Comparison of ENCODE assay signal across 8 cellular contexts in genomic region chr17:63698886-63699637, GRCh38. TPM values are rescaled to one million over a fixed set of nuclear protein-coding genes. Genes with fewer than 3 reads are reported as not detected.
DNase-seq lines count a peak whose midpoint lies in the region; ATAC-seq and TF ChIP-seq lines count a peak whose summit lies in the region.

No MANE protein-coding gene starts in this region.

- CTCF ChIA-PET in CD4-positive, alpha-beta T cell (lab: Charles Lee), result interaction anchor here (0.8 to 10.9 kb wide), 9 partner anchors 8 to 103 kb away, joined by 3 to 169 read pairs (median 4); partner anchors contain the start of genes CCDC47 and DDX42
- CTCF ChIA-PET in activated CD8-positive, alpha-beta T cell treated with anti-CD3 and anti-CD28 coated beads for 36 hours (lab: Charles Lee), result interaction anchor here (1.0 to 3.6 kb wide), 11 partner anchors 9 to 292 kb away, joined by 3 to 28 read pairs (median 5); partner anchors contain the start of genes CCDC47 and DDX42

- 0 to 5% methylated on average over 3 to 44 of the region's 45 CpGs for WGBS in endodermal cell (ENCODE audit: insufficient coverage in 1 of 2, insufficient read length in 1 of 2), 2 experiments

- H3K9me3 ChIP-seq in CD4-positive, alpha-beta T cell (ENCODE audit: control insufficient read depth, low read length), result no peaks in the 10 kb centered on the region
- no peaks in the 10 kb centered on the region for H3K9me3 ChIP-seq in endodermal cell (ENCODE audit: control insufficient read depth, low read length)

- POLR2A ChIA-PET in CD4-positive, alpha-beta T cell (lab: Charles Lee), result interaction anchor here (0.7 to 13.2 kb wide), 29 partner anchors 11 to 807 kb away, joined by 3 to 844 read pairs (median 6); partner anchors contain the start of genes CCDC47, CEP95, DDX42 and DDX5
- POLR2A ChIA-PET in activated CD8-positive, alpha-beta T cell treated with anti-CD3 and anti-CD28 coated beads for 36 hours (lab: Charles Lee), result interaction anchor here (0.6 to 11.3 kb wide), 19 partner anchors 8 to 169 kb away, joined by 3 to 96 read pairs (median 7); partner anchors contain the start of genes CCDC47, DDX42 and MAP3K3
- POLR2A ChIA-PET in naive thymus-derived CD8-positive, alpha-beta T cell (lab: Charles Lee), result interaction anchor here (0.6 to 15.3 kb wide), 25 partner anchors 11 to 807 kb away, joined by 3 to 1071 read pairs (median 9); partner anchors contain the start of genes CCDC47, CEP95, DDX42 and DDX5

- H3K27ac Mint-ChIP-seq in CD4-positive, alpha-beta T cell, result peak overlapping the region; percentile 100
- peak overlapping the region; percentile 94 for H3K27ac Mint-ChIP-seq in activated CD8-positive, alpha-beta T cell treated with anti-CD3 and anti-CD28 coated beads for 36 hours
- peak overlapping the region; percentile 21 for H3K27ac Mint-ChIP-seq in endodermal cell
- peak overlapping the region; percentile 93 to 99 (median 98) for H3K27ac Mint-ChIP-seq in naive thymus-derived CD8-positive, alpha-beta T cell

- TF ChIP-seq POLR2A in NB4 (IDR thresholded peaks at IDR 0.05; ENCODE audit: extremely low read depth, insufficient read length), result no peak

- peak overlapping the region; percentile 30 for H3K9ac ChIP-seq in endodermal cell (ENCODE audit: extremely low read depth, low read length, poor library complexity, severe bottlenecking)

- peaks cover 28% of the 10 kb centered on the region for H3K36me3 ChIP-seq in endodermal cell (ENCODE audit: control insufficient read depth, insufficient read depth, low read length)

- intact Hi-C loops in CD4-positive, alpha-beta T cell (cut with DNase I, micrococcal nuclease), result loop anchor here (1.0 to 5.0 kb wide), 7 partner anchors 11 to 135 kb away; partner anchors contain the start of genes FTSJ3 (in 2 of the 2), PSMC5 (in 2 of the 2), MAP3K3 (in 1 of the 2) and STRADA (in 1 of the 2)
- intact Hi-C loops in activated CD8-positive, alpha-beta T cell treated with anti-CD3 and anti-CD28 coated beads for 36 hours (cut with micrococcal nuclease), result loop anchor here (5.0 kb wide), 2 partner anchors 77 to 133 kb away; partner anchors contain the start of gene MAP3K3

- H3K4me3 ChIP-seq in NB4 (ENCODE audit: low read depth, low read length) (peak overlapping the region; percentile 76), endodermal cell (ENCODE audit: low read length) (peak overlapping the region; percentile 78)

- peak; percentile 28 for ATAC-seq in CD4-positive, alpha-beta T cell (ENCODE audit: poor library complexity)
- ATAC-seq in GM21381 (IDR thresholded peaks at IDR 0.05; ENCODE audit: unreplicated experiment), result peak; percentile 28
- peak; percentile 14 for ATAC-seq in activated CD8-positive, alpha-beta T cell treated with anti-CD3 and anti-CD28 coated beads for 36 hours
- peak; percentile 31 to 47 for ATAC-seq in naive thymus-derived CD8-positive, alpha-beta T cell
- peak; percentile 19 for ATAC-seq in stimulated activated naive CD8-positive, alpha-beta T cell treated with anti-CD3 and anti-CD28 coated beads, Interleukin-15, Interleukin-2, amounts not matched to agents 100 U/mL and 50 U/mL, for 24 hours

- H3K4me1 ChIP-seq in endodermal cell (ENCODE audit: control insufficient read depth, insufficient read depth, low read length), result peaks cover 9% of the 10 kb centered on the region

- H3K4me3 Mint-ChIP-seq in CD4-positive, alpha-beta T cell, result peak overlapping the region; percentile 100
- H3K4me3 Mint-ChIP-seq in activated CD8-positive, alpha-beta T cell treated with anti-CD3 and anti-CD28 coated beads for 36 hours, result peak overlapping the region; percentile 83
- peak overlapping the region; percentile 65 for H3K4me3 Mint-ChIP-seq in endodermal cell
- peak overlapping the region; percentile 95 to 100 (median 98) for H3K4me3 Mint-ChIP-seq in naive thymus-derived CD8-positive, alpha-beta T cell

- peaks cover 83% of the 10 kb centered on the region for H3K36me3 Mint-ChIP-seq in CD4-positive, alpha-beta T cell (ENCODE audit: low read depth)
- peaks cover 49% of the 10 kb centered on the region for H3K36me3 Mint-ChIP-seq in activated CD8-positive, alpha-beta T cell treated with anti-CD3 and anti-CD28 coated beads for 36 hours (ENCODE audit: low read depth)
- peaks cover 18% of the 10 kb centered on the region for H3K36me3 Mint-ChIP-seq in endodermal cell (ENCODE audit: low read depth)
- H3K36me3 Mint-ChIP-seq in naive thymus-derived CD8-positive, alpha-beta T cell, result peaks cover 0 to 54% (median 17%) of the 10 kb centered on the region in 3 donors

- H3K9me3 Mint-ChIP-seq in CD4-positive, alpha-beta T cell, result no peaks in the 10 kb centered on the region
- H3K9me3 Mint-ChIP-seq in activated CD8-positive, alpha-beta T cell treated with anti-CD3 and anti-CD28 coated beads for 36 hours, result no peaks in the 10 kb centered on the region
- H3K9me3 Mint-ChIP-seq in endodermal cell, result no peaks in the 10 kb centered on the region
- peaks cover 0 to 5% (median 0%) of the 10 kb centered on the region in 9 donors for H3K9me3 Mint-ChIP-seq in naive thymus-derived CD8-positive, alpha-beta T cell

- TF ChIP-seq CTCF in CD4-positive, alpha-beta T cell (IDR thresholded peaks at IDR 0.05), result no peak
- TF ChIP-seq CTCF in NB4 (IDR thresholded peaks at IDR 0.05; ENCODE audit: low read depth, low read length), result no peak
- TF ChIP-seq CTCF in activated CD8-positive, alpha-beta T cell treated with anti-CD3 and anti-CD28 coated beads for 36 hours (IDR thresholded peaks at IDR 0.05), result no peak
- TF ChIP-seq CTCF in endodermal cell (conservative IDR thresholded peaks at IDR 0.05), result no peak

- peak; percentile 76 to 95 (median 90) for DNase-seq in CD4-positive, alpha-beta T cell
- peak; percentile 98 for DNase-seq in NB4 (ENCODE audit: low read depth)
- DNase-seq in activated CD8-positive, alpha-beta T cell treated with anti-CD3 and anti-CD28 coated beads for 36 hours, result peak; percentile 94
- peak; percentile 86 for DNase-seq in endodermal cell
- peak; percentile 82 to 98 (median 92) for DNase-seq in naive thymus-derived CD8-positive, alpha-beta T cell
- peak; percentile 88 for DNase-seq in stimulated activated naive CD8-positive, alpha-beta T cell treated with anti-CD3 and anti-CD28 coated beads, Interleukin-15, Interleukin-2, amounts not matched to agents 100 U/mL and 50 U/mL, for 24 hours
- no peak for DNase-seq in cerebellar cortex (ENCODE audit: low spot score)

- peaks cover 5% of the 10 kb centered on the region for H3K27me3 Mint-ChIP-seq in CD4-positive, alpha-beta T cell
- no peaks in the 10 kb centered on the region for H3K27me3 Mint-ChIP-seq in activated CD8-positive, alpha-beta T cell treated with anti-CD3 and anti-CD28 coated beads for 36 hours
- no peaks in the 10 kb centered on the region for H3K27me3 Mint-ChIP-seq in endodermal cell (ENCODE audit: insufficient read depth)
- no peaks in the 10 kb centered on the region for H3K27me3 Mint-ChIP-seq in naive thymus-derived CD8-positive, alpha-beta T cell

- peaks cover 74% of the 10 kb centered on the region for H3K4me1 Mint-ChIP-seq in CD4-positive, alpha-beta T cell (ENCODE audit: low read depth)
- peaks cover 58% of the 10 kb centered on the region for H3K4me1 Mint-ChIP-seq in activated CD8-positive, alpha-beta T cell treated with anti-CD3 and anti-CD28 coated beads for 36 hours (ENCODE audit: low read depth)
- peaks cover 27% of the 10 kb centered on the region for H3K4me1 Mint-ChIP-seq in endodermal cell
- peaks cover 46 to 76% (median 63%) of the 10 kb centered on the region in 4 donors for H3K4me1 Mint-ChIP-seq in naive thymus-derived CD8-positive, alpha-beta T cell

- H3K27me3 ChIP-seq in CD4-positive, alpha-beta T cell (ENCODE audit: control insufficient read depth, insufficient read depth, low read length), result no peaks in the 10 kb centered on the region
- H3K27me3 ChIP-seq in endodermal cell (ENCODE audit: control insufficient read depth, insufficient read depth, low read length, poor library complexity, severe bottlenecking), result no peaks in the 10 kb centered on the region

- H3K27ac ChIP-seq in CD4-positive, alpha-beta T cell (ENCODE audit: low read depth, low read length), result peak overlapping the region; percentile 91
- peak overlapping the region; percentile 44 for H3K27ac ChIP-seq in endodermal cell (ENCODE audit: low read depth, low read length)

RNA-seq across cellular contexts. Expression of gene LIMD2, which starts 0.9 kb away (rescaled TPM):
- 100 to 1,000 TPM; 711 to 727 TPM for total RNA-seq in CD4-positive, alpha-beta T cell
- total RNA-seq in activated CD8-positive, alpha-beta T cell treated with anti-CD3 and anti-CD28 coated beads for 36 hours, result 100 to 1,000 TPM; 143 to 145 TPM
- total RNA-seq in endodermal cell, result 100 to 1,000 TPM in 1 of 2 donors, 10 to 100 TPM in 1; 97.5 to 111 TPM
- 119 TPM for polyA plus RNA-seq in endodermal cell (2013, experiment 1 of 2)
- polyA plus RNA-seq in endodermal cell (2013, experiment 2 of 2), result 115 TPM
- 100 to 1,000 TPM; 936 to 980 TPM for total RNA-seq in naive thymus-derived CD8-positive, alpha-beta T cell
- 100 to 1,000 TPM; 390 to 700 (median 632) TPM for polyA plus RNA-seq in naive thymus-derived CD8-positive, alpha-beta T cell

RNA-seq across cellular contexts. Expression of gene STRADA, which starts 42.5 kb away (rescaled TPM):
- 10 to 100 TPM; 50.9 to 51.0 TPM for total RNA-seq in CD4-positive, alpha-beta T cell
- total RNA-seq in activated CD8-positive, alpha-beta T cell treated with anti-CD3 and anti-CD28 coated beads for 36 hours, result 10 to 100 TPM; 44.8 to 48.8 TPM
- 10 to 100 TPM; 49.7 to 73.1 TPM for total RNA-seq in endodermal cell
- 50.3 TPM for polyA plus RNA-seq in endodermal cell (2013, experiment 1 of 2)
- polyA plus RNA-seq in endodermal cell (2013, experiment 2 of 2), result 48.4 TPM
- 10 to 100 TPM; 57.0 to 57.1 TPM for total RNA-seq in naive thymus-derived CD8-positive, alpha-beta T cell
- 10 to 100 TPM; 17.8 to 24.5 (median 23.6) TPM for polyA plus RNA-seq in naive thymus-derived CD8-positive, alpha-beta T cell

Comparison
In these comparisons a context has a peak if more than half of its experiments do, and no peak if none do; other contexts are left out.
1. H3K27ac Mint-ChIP-seq: peak in every context shown above with its lines; median percentile 100 in CD4-positive, alpha-beta T cell; 98 in naive thymus-derived CD8-positive, alpha-beta T cell; 94 in activated CD8-positive, alpha-beta T cell treated with anti-CD3 and anti-CD28 coated beads for 36 hours; 21 in endodermal cell.
2. RNA of gene LIMD2, which starts 0.9 kb away (total RNA-seq): 936 to 980 TPM in naive thymus-derived CD8-positive, alpha-beta T cell and 711 to 727 TPM in CD4-positive, alpha-beta T cell; 143 to 145 TPM in activated CD8-positive, alpha-beta T cell treated with anti-CD3 and anti-CD28 coated beads for 36 hours and 97.5 to 111 TPM in endodermal cell; every median in the first group is over 4 times any median in the second.
3. Peak in every context shown above with its lines, with median percentiles within 50 percentile points of each other: ATAC-seq and H3K4me3 Mint-ChIP-seq.